In the genomic region with DNA sequence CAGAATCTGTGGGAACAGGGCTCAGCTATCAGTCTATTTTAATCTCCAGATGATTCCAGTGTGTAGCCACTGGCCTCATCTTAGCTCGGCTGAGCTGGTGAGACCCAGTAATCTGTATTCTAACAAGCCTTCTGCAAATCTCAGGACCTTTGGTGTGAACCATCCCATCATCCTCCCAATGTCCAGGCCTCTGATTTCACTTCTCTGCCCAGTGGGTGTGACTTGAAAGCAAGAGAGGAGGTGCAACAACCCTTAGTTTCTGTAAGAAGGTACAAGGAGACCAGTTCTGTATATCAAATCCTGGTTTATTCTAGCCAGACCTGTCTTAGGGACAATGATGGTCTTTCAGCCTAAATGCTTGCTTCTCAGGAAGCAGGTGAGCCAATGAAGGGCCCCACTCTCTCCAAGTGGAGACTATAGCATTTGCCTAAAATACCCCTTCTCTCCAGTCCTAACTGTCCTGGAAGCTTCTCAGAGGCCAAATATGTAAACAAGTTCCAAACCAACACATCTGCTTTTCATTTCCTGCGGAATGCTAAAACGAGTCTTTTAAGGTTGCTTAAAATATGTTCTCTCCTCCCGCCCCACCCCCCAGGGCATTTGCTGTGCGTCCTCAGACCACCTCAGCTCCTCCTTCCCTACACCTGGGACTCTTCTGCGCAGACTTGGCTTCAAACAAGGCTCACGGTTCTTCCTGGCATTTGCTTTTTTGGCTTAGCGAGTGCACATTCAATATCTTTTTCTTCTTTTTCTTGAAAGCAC, we compare ENCODE assay signal across 9 cellular contexts.
A peak's percentile ranks its signal among the peaks of the same experiment; 100 is the strongest.
DNase-seq lines count a peak whose midpoint lies in the region; FAIRE-seq and TF ChIP-seq lines count a peak whose summit lies in the region.
"Had no signal": no experiment of that assay in that cellular context is flagged by ENCODE, and none has a peak within 500 bp of the region (broad histone marks: within the 10 kb centered on the region; RNA-seq: fewer than 3 reads in every experiment).

No MANE protein-coding gene starts in this region.

- no peaks in the 10 kb centered on the region for H3K9me3 ChIP-seq in OCI-LY1 (ENCODE audit: low read length)

- peak overlapping the region; percentile 54 for H3K27ac ChIP-seq in OCI-LY1 (ENCODE audit: low read depth, low read length, poor library complexity, severe bottlenecking)

- H3F3A ChIP-seq in OCI-LY1 (ENCODE audit: insufficient read depth, low read length), result no peaks in the 10 kb centered on the region

- no peaks in the 10 kb centered on the region for H3K36me3 ChIP-seq in OCI-LY1 (ENCODE audit: insufficient read depth, low read length)

- H3K27ac Mint-ChIP-seq in progenitor cell of endocrine pancreas, result peak overlapping the region; percentile 77

- no peaks in the 10 kb centered on the region for H3K79me2 ChIP-seq in OCI-LY1 (ENCODE audit: insufficient read depth, low read length)

- in situ Hi-C loops in GM13977 (cut with MboI; ENCODE audit: low pct_unique_long_range_greater_than_20kb, low sequenced_read_pairs, unreplicated experiment), result no loop called here

- H3K4me2 ChIP-seq in OCI-LY1 (ENCODE audit: low read length), result peak overlapping the region; percentile 33; the same call in 1 of the 2 replicates

- no peak for TF ChIP-seq CTCF in OCI-LY1 (IDR thresholded peaks at IDR 0.05; ENCODE audit: low read length)
- no peak for TF ChIP-seq CTCF in progenitor cell of endocrine pancreas (IDR thresholded peaks at IDR 0.05; ENCODE audit: unreplicated experiment)
- TF ChIP-seq CTCF in GM13977 (IDR thresholded peaks at IDR 0.05; ENCODE audit: extremely low read depth, insufficient read depth, missing control alignments), result no peak
- TF ChIP-seq CTCF in D721Med (IDR thresholded peaks at IDR 0.05; ENCODE audit: insufficient read depth, missing control alignments), result no peak

- no peak overlapping the region; the same call in 1 of the 2 replicates for H3K9ac ChIP-seq in OCI-LY1 (ENCODE audit: low read length)

- H3K4me1 Mint-ChIP-seq in progenitor cell of endocrine pancreas (ENCODE audit: low read depth), result peaks cover 36% of the 10 kb centered on the region

- peak overlapping the region; percentile 34 for H3K4me3 Mint-ChIP-seq in progenitor cell of endocrine pancreas (ENCODE audit: low read depth)

- H3K27me3 Mint-ChIP-seq in progenitor cell of endocrine pancreas, result peaks cover 42% of the 10 kb centered on the region

- no peaks in the 10 kb centered on the region for H4K20me1 ChIP-seq in OCI-LY1 (ENCODE audit: insufficient read depth, low read length)

- no peak for FAIRE-seq in D721Med (lab: Jason Lieb, UNC)

- DNase-seq in EH (ENCODE audit: low read depth) (peak; percentile 92), fibroblast of peridontal ligament (ENCODE audit: extremely low read depth) (peak; percentile 94), progenitor cell of endocrine pancreas (ENCODE audit: low spot score, unreplicated experiment) (no peak), GM13977 (ENCODE audit: low spot score) (no peak), D721Med (ENCODE audit: insufficient read length, low spot score) (no peak), ureter (ENCODE audit: low spot score) (no peak)
- DNase-seq in activated effector memory CD4-positive, alpha-beta T cell treated with Interleukin-2 at 50 U/mL for 16 hours, result no peak
- DNase-seq: T1000 had no signal

- peaks cover 48% of the 10 kb centered on the region for H3K4me1 ChIP-seq in OCI-LY1 (ENCODE audit: insufficient read depth, low read length, severe bottlenecking)

- H3K4me3 ChIP-seq in OCI-LY1 (ENCODE audit: low read depth, low read length, poor library complexity, severe bottlenecking), result no peak overlapping the region

- no peak overlapping the region for H2AFZ ChIP-seq in OCI-LY1 (ENCODE audit: low read length)

- H3K9me2 ChIP-seq in OCI-LY1 (ENCODE audit: low read depth, low read length), result no peaks in the 10 kb centered on the region

- H3K9me3 Mint-ChIP-seq in progenitor cell of endocrine pancreas (ENCODE audit: low read depth), result no peaks in the 10 kb centered on the region

- H3K36me3 Mint-ChIP-seq in progenitor cell of endocrine pancreas (ENCODE audit: insufficient read depth), result no peaks in the 10 kb centered on the region

- H3K27me3 ChIP-seq in OCI-LY1 (ENCODE audit: insufficient read depth, low read length), result no peaks in the 10 kb centered on the region

Comparison
In these comparisons a context has a peak if more than half of its experiments do, and no peak if none do; other contexts are left out.
1. DNase-seq: peak in EH (single experiment) and fibroblast of peridontal ligament (single experiment); none in progenitor cell of endocrine pancreas (single experiment), GM13977 (single experiment), D721Med (single experiment), ureter (single experiment) and activated effector memory CD4-positive, alpha-beta T cell treated with Interleukin-2 at 50 U/mL for 16 hours (single experiment).